9 cellular contexts compared by ENCODE assay signal in the genomic region with DNA sequence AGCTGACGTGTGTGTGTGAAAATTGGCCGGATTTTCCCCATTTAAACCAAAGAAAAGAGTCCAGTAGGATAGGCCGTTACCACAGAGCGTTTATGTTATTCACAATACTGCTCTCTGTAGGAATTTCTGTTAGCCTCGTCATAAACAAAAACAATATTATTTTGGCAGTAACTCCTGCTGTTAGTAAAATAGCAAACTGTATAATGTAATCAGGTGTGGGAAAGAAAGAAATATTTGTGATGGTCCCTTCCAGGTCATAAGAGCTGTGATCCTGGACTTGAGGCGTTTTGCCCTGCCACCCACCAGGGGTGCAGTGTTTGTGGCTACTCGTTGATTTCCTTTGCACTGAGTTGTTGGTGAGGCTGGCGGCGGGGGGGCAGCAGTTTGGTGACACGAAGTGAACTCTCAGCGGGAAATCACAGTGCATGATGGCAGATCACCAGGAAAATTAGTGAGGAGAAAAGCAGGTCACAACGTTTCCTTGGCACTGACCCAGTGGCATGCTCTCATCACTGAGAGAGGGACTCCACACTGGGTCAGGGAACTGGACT. TPM values are rescaled to one million over a fixed set of nuclear protein-coding genes. Genes with fewer than 3 reads are reported as not detected.
DNase-seq lines count a peak whose midpoint lies in the region; ATAC-seq and TF ChIP-seq lines count a peak whose summit lies in the region.
"Had no signal": no experiment of that assay in that cellular context is flagged by ENCODE, and none has a peak within 500 bp of the region (broad histone marks: within the 10 kb centered on the region; RNA-seq: fewer than 3 reads in every experiment).

No MANE protein-coding gene starts in this region.

- H3K4me2 ChIP-seq in SU-DHL-6 (ENCODE audit: low read depth, low read length, poor library complexity, severe bottlenecking): peak overlapping the region; percentile 82

- H2AFZ ChIP-seq in SU-DHL-6 (ENCODE audit: low read depth, low read length, severe bottlenecking): no peak overlapping the region

- no peaks in the 10 kb centered on the region for H3K9me3 ChIP-seq in SU-DHL-6 (ENCODE audit: insufficient read depth, low read length)

- DNase-seq in H7 (peak; percentile 43), iris pigment epithelial cell (ENCODE audit: low read depth) (peak; percentile 67), smooth muscle cell of the brain vasculature (ENCODE audit: low read depth, low spot score) (peak; percentile 73), GOT3 (lab: John Stamatoyannopoulos, UW) (no peak)
- no peak for DNase-seq in activated CD8-positive, alpha-beta memory T cell treated with anti-CD3 and anti-CD28 coated beads, Interleukin-2, amount 50 U/mL, for 48 hours

- peak overlapping the region; percentile 78 for H3K9ac ChIP-seq in SU-DHL-6 (ENCODE audit: low read length)

- peaks cover 26% of the 10 kb centered on the region; the same call in 1 of the 2 replicates for H3K27me3 ChIP-seq in H7 (ENCODE audit: control insufficient read depth, insufficient read depth, low read length)
- H3K27me3 ChIP-seq in SU-DHL-6 (ENCODE audit: low read length): no peaks in the 10 kb centered on the region

- H3K79me2 ChIP-seq in SU-DHL-6 (ENCODE audit: insufficient read depth, low read length): peaks cover 78% of the 10 kb centered on the region

- ATAC-seq in HG03521 (IDR thresholded peaks at IDR 0.05; ENCODE audit: unreplicated experiment) (no peak), GM18498 (IDR thresholded peaks at IDR 0.05; ENCODE audit: unreplicated experiment) (no peak)
- ATAC-seq: activated CD4-positive, CD25-positive, alpha-beta regulatory T cell treated with anti-CD3 and anti-CD28 coated beads, Interleukin-2, amount 50 U/mL, for 24 hours had no signal

- peak; percentile 35 for TF ChIP-seq CTCF in SU-DHL-6 (IDR thresholded peaks at IDR 0.05; ENCODE audit: insufficient read depth, low read length, poor library complexity, severe bottlenecking)

- no peaks in the 10 kb centered on the region for H3K9me2 ChIP-seq in SU-DHL-6 (replicated peaks; ENCODE audit: insufficient read depth, low read length)

- H3K4me3 ChIP-seq in H7 (ENCODE audit: insufficient read depth, low read depth, low read length): no peak overlapping the region; the same call in 1 of the 2 replicates
- peak overlapping the region; percentile 76 for H3K4me3 ChIP-seq in SU-DHL-6 (ENCODE audit: insufficient read depth, low read length, poor library complexity, severe bottlenecking)

- H3K27ac ChIP-seq in SU-DHL-6 (ENCODE audit: low read depth, low read length): peak overlapping the region; percentile 66

- H3F3A ChIP-seq in SU-DHL-6 (ENCODE audit: insufficient read depth): no peaks in the 10 kb centered on the region

- H3K36me3 ChIP-seq in H7 (replicated peaks; ENCODE audit: control insufficient read depth, insufficient read depth, low read length) (no peaks in the 10 kb centered on the region), SU-DHL-6 (ENCODE audit: low read length) (peaks cover 30% of the 10 kb centered on the region)

- H4K20me1 ChIP-seq in SU-DHL-6 (ENCODE audit: low read depth, low read length): peaks cover 27% of the 10 kb centered on the region; the same call in 1 of the 2 replicates

RNA-seq across cellular contexts. Expression of gene EEPD1, which starts 2.8 kb away (rescaled TPM):
- total RNA-seq in H7 (2014; rRNA removed; shearing (Covaris generic)): 9.8 and 13.0 TPM in 2 replicates

Comparison
In these comparisons a context has a peak if more than half of its experiments do, and no peak if none do; other contexts are left out.
1. DNase-seq: peak in H7 (single experiment), iris pigment epithelial cell (single experiment) and smooth muscle cell of the brain vasculature (single experiment); none in activated CD8-positive, alpha-beta memory T cell treated with anti-CD3 and anti-CD28 coated beads, Interleukin-2, amount 50 U/mL, for 48 hours (single experiment) and GOT3 (single experiment).